Comparison of ENCODE assay signal across 6 cellular contexts in genomic region chr12:6938353-6939186, GRCh38. TPM values are rescaled to one million over a fixed set of nuclear protein-coding genes. Genes with fewer than 3 reads are reported as not detected.
A peak's percentile ranks its signal among the peaks of the same experiment; 100 is the strongest.
DNase-seq lines count a peak whose midpoint lies in the region; ATAC-seq and TF ChIP-seq lines count a peak whose summit lies in the region.

No MANE protein-coding gene starts in this region.

- intact Hi-C loops in natural killer cell (cut with micrococcal nuclease): loop anchor here (1.0 kb wide), 2 partner anchors 32 to 80 kb away; partner anchors contain the start of genes EMG1, LPCAT3 and PHB2

- DNase-seq in GM12864 (ENCODE audit: low read depth) (no peak), astrocyte of the spinal cord (ENCODE audit: low read depth, low spot score) (no peak), natural killer cell (no peak), NCI-H526 (lab: John Stamatoyannopoulos, UW) (no peak), DMS 273 (lab: John Stamatoyannopoulos, UW; ENCODE audit: unreplicated experiment) (no peak)

- no peaks in the 10 kb centered on the region for H3K9me3 Mint-ChIP-seq in natural killer cell

- peaks cover 18 to 39% of the 10 kb centered on the region in 2 donors for H3K4me1 Mint-ChIP-seq in natural killer cell

- H3K36me3 Mint-ChIP-seq in natural killer cell: no peaks in the 10 kb centered on the region

- ATAC-seq in natural killer cell (no peak), HG03571 (IDR thresholded peaks at IDR 0.05; ENCODE audit: unreplicated experiment) (no peak)

- TF ChIP-seq CTCF in GM12864 (IDR thresholded peaks at IDR 0.05; ENCODE audit: low read depth, low read length, missing control alignments) (no peak), astrocyte of the spinal cord (IDR thresholded peaks at IDR 0.05; ENCODE audit: low read depth, low read length) (no peak), natural killer cell (IDR thresholded peaks at IDR 0.05) (no peak)

- H3K4me3 Mint-ChIP-seq in natural killer cell: peak overlapping the region; percentile 43

- H3K4me3 ChIP-seq in GM12864 (ENCODE audit: low read depth, low read length) (peak overlapping the region; percentile 82), astrocyte of the spinal cord (ENCODE audit: low read depth, low read length) (peak overlapping the region; percentile 50)

- in situ Hi-C loops in astrocyte of the spinal cord (cut with HindIII; ENCODE audit: low sequenced_read_pairs): no loop called here

- H3K27ac Mint-ChIP-seq in natural killer cell: peak overlapping the region; percentile 82 to 90

- H3K27me3 Mint-ChIP-seq in natural killer cell (ENCODE audit: low read depth in 2 of 2): no peaks in the 10 kb centered on the region

RNA-seq across cellular contexts. Expression of gene RNU7-1, which starts 5.0 kb away (rescaled TPM):
- total RNA-seq in natural killer cell: not detected

RNA-seq across cellular contexts. Expression of gene C12orf57, which starts 5.3 kb away (rescaled TPM):
- total RNA-seq in natural killer cell: 100 to 1,000 TPM; 125 to 157 (median 126) TPM

RNA-seq across cellular contexts. Expression of gene ATN1, which starts 10.8 kb away (rescaled TPM):
- 10 to 100 TPM; 29.3 to 34.0 (median 31.9) TPM for total RNA-seq in natural killer cell

RNA-seq across cellular contexts. Expression of gene PTPN6, which starts 12.6 kb away (rescaled TPM):
- total RNA-seq in natural killer cell: 100 to 1,000 TPM; 279 to 357 (median 312) TPM

RNA-seq across cellular contexts. Expression of gene ENO2, which starts 24.2 kb away (rescaled TPM):
- 10 to 100 TPM; 21.6 to 30.8 (median 23.1) TPM for total RNA-seq in natural killer cell
